Comparison of ENCODE assay signal across 1 cellular context in the genomic region with DNA sequence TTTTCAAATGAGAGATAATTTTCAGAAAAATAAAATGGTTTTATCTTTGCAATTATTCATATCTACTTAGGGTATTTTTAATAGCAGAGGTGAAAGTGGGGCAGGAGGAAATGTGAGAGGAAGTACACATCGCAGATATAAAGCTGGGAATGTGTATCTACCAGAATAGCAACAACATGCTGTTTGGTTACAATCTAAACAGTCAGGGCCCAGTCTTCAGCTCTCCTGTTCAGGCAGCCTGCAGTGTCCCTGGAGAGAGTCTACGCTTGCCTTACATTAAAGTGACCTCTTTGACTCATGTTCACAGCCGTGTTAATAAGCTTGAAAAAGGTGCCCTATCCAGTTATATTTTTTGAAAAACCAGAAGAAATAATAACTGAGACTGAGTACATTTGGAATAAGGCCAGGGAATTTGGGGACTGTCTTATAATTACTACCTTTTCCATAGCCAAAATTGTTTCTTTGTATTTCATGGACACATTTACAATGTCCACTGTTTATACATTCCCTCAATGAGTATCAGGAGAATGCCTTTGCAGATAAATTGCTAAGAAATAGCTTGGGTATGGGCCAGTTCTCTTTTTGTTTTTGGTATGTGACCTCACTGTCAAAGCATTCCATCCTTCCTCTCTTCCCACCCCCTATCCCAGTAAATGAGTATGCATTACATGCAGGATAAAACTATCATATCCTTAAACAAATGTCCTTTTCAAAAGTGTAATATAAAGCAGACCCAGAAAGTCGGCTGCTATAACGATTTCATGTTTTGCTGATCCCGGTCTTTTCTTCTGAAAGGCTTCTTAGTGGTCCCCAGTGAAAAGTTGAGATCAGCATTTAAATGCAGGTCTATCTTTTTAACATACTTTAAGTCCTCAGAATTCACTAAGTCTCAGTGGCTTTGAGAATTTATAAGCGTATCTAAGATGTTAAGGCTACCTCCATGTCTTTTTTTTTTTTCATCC.
TF ChIP-seq lines count a peak whose summit lies in the region.

No MANE protein-coding gene starts in this region.

TF ChIP-seq in HepG2, 621 proteins besides CTCF, POLR2A, EP300 and RAD21 (continued from another document):
- TF ChIP-seq, protein P1, sequence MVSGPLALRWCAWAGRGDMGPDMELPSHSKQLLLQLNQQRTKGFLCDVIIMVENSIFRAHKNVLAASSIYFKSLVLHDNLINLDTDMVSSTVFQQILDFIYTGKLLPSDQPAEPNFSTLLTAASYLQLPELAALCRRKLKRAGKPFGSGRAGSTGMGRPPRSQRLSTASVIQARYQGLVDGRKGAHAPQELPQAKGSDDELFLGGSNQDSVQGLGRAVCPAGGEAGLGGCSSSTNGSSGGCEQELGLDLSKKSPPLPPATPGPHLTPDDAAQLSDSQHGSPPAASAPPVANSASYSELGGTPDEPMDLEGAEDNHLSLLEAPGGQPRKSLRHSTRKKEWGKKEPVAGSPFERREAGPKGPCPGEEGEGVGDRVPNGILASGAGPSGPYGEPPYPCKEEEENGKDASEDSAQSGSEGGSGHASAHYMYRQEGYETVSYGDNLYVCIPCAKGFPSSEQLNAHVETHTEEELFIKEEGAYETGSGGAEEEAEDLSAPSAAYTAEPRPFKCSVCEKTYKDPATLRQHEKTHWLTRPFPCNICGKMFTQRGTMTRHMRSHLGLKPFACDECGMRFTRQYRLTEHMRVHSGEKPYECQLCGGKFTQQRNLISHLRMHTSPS (CRISPR knock-in tag; IDR thresholded peaks at IDR 0.05; ENCODE audit: low read depth), result no peak
- no peak for TF ChIP-seq ASH2L (IDR thresholded peaks at IDR 0.05; ENCODE audit: insufficient read length, low read depth, low read length)
- TF ChIP-seq CCAR2 (optimal IDR thresholded peaks at IDR 0.05; ENCODE audit: low read depth, low read length), result no peak
- TF ChIP-seq, protein P2, sequence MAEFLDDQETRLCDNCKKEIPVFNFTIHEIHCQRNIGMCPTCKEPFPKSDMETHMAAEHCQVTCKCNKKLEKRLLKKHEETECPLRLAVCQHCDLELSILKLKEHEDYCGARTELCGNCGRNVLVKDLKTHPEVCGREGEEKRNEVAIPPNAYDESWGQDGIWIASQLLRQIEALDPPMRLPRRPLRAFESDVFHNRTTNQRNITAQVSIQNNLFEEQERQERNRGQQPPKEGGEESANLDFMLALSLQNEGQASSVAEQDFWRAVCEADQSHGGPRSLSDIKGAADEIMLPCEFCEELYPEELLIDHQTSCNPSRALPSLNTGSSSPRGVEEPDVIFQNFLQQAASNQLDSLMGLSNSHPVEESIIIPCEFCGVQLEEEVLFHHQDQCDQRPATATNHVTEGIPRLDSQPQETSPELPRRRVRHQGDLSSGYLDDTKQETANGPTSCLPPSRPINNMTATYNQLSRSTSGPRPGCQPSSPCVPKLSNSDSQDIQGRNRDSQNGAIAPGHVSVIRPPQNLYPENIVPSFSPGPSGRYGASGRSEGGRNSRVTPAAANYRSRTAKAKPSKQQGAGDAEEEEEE (CRISPR knock-in tag; IDR thresholded peaks at IDR 0.05; ENCODE audit: borderline replicate concordance), result no peak
